ENCODE assay signal across 8 cellular contexts in genomic region chr4:110631582-110632505, GRCh38. TPM values are rescaled to one million over a fixed set of nuclear protein-coding genes. Genes with fewer than 3 reads are reported as not detected.
DNase-seq lines count a peak whose midpoint lies in the region; ATAC-seq and TF ChIP-seq lines count a peak whose summit lies in the region.

No MANE protein-coding gene starts in this region.

- H3K27me3 Mint-ChIP-seq in activated naive CD8-positive, alpha-beta T cell: peaks cover 63% of the 10 kb centered on the region

- peak overlapping the region; percentile 75 for H3K4me3 Mint-ChIP-seq in activated naive CD8-positive, alpha-beta T cell

- peaks cover 2 to 36% (median 21%) of the 10 kb centered on the region in 9 donors for H3K4me1 ChIP-seq in heart right ventricle

- ATAC-seq in GM18519 (IDR thresholded peaks at IDR 0.05; ENCODE audit: low FRiP score, unreplicated experiment) (peak; percentile 96), HG03045 (IDR thresholded peaks at IDR 0.05; ENCODE audit: unreplicated experiment) (peak; percentile 89), heart right ventricle (peak; percentile 85 to 96 (median 94))

- H3K36me3 ChIP-seq in heart right ventricle: no peaks in the 10 kb centered on the region

- H3K4me3 ChIP-seq in heart right ventricle: peak overlapping the region in 9 of 10 donors; percentile 1 to 34 (median 23)

- H3K27ac Mint-ChIP-seq in activated naive CD8-positive, alpha-beta T cell: peak overlapping the region; percentile 22

- H3K36me3 Mint-ChIP-seq in activated naive CD8-positive, alpha-beta T cell: peaks cover 9% of the 10 kb centered on the region

- peaks cover 11% of the 10 kb centered on the region for H3K9me3 Mint-ChIP-seq in activated naive CD8-positive, alpha-beta T cell (ENCODE audit: low read depth)

- peak in 8 of 14 donors; percentile 6 to 61 (median 38) for DNase-seq in C1 segment of cervical spinal cord (lab: John Stamatoyannopoulos, UW)
- peak; percentile 83 for DNase-seq in NCI-H345 (lab: John Stamatoyannopoulos, UW)
- DNase-seq in heart right ventricle: peak; percentile 45 to 52
- peak; percentile 73 for DNase-seq in pons (ENCODE audit: low spot score)
- DNase-seq in LoVo (ENCODE audit: low spot score): no peak

- H3K4me1 Mint-ChIP-seq in activated naive CD8-positive, alpha-beta T cell (ENCODE audit: low read depth): peaks cover 30% of the 10 kb centered on the region

- WGBS in heart right ventricle, 2 donors: 2 to 3% methylated on average over 63 of the region's 63 CpGs

- H3K9me3 ChIP-seq in heart right ventricle: no peaks in the 10 kb centered on the region

- H3K27me3 ChIP-seq in heart right ventricle: peaks cover 81 to 100% (median 100%) of the 10 kb centered on the region in 7 donors

- intact Hi-C loops in heart right ventricle (cut with DNase I): loop anchor here in 8 of 10 donors (2.0 to 10.0 kb wide), 14 partner anchors 323 to 1223 kb away; no protein-coding TSS in a partner anchor

- no peak overlapping the region for H3K27ac ChIP-seq in heart right ventricle

- TF ChIP-seq CTCF in heart right ventricle (IDR thresholded peaks at IDR 0.05): peak in 8 of 9 donors; percentile 24 to 72 (median 64)

RNA-seq across cellular contexts. Expression of gene PITX2, which starts 9.0 kb away (rescaled TPM):
- total RNA-seq in heart right ventricle: under 1 TPM in 2 of 10 donors, not detected in 8; 0.10 to 0.57 TPM
- polyA plus RNA-seq in heart right ventricle: under 1 TPM in 1 of 2 donors, not detected in 1; 0.04 TPM
